In genomic region chr15:66702035-66702769, GRCh38 we compare ENCODE assay signal across 8 cellular contexts. TPM values are rescaled to one million over a fixed set of nuclear protein-coding genes. Genes with fewer than 3 reads are reported as not detected.
A peak's percentile ranks its signal among the peaks of the same experiment; 100 is the strongest.
DNase-seq lines count a peak whose midpoint lies in the region; ATAC-seq and TF ChIP-seq lines count a peak whose summit lies in the region.

TSS of gene SMAD6 (plus strand) at chr15:66702236. CDS start at chr15:66703259, 1,023 bp downstream.

- H3K27ac ChIP-seq in HL-60 (replicated peaks) (peak within 1 kb of the TSS; percentile 61), dorsolateral prefrontal cortex (peak within 1 kb of the TSS in 49 of 59 donors; percentile 4 to 84 (median 63)), liver (ENCODE audit: low read depth in 1 of 2, low read length in 2 of 2) (peak within 1 kb of the TSS; percentile 76 to 91)

- intact Hi-C loops in activated CD4-positive, alpha-beta memory T cell treated with anti-CD3 and anti-CD28 coated beads for 36 hours (cut with micrococcal nuclease), result no loop called here
- intact Hi-C loops in dorsolateral prefrontal cortex (cut with DNase I), result loop anchor here in 1 of 2 donors (10.0 kb wide), 1 partner anchor 143 kb away; no protein-coding TSS in a partner anchor

- under 1% methylated on average over 53 of the region's 53 CpGs for WGBS in liver

- no peak for TF ChIP-seq CTCF in HL-60 (IDR thresholded peaks at IDR 0.05; ENCODE audit: insufficient read depth, low read length)
- no peak for TF ChIP-seq CTCF in dorsolateral prefrontal cortex (IDR thresholded peaks at IDR 0.05 in 54 of 56, conservative IDR thresholded peaks at IDR 0.05 in 2 of 56; ENCODE audit: low read depth in 1 of 56, partially characterized antibody in 56 of 56)
- no peak for TF ChIP-seq CTCF in liver (IDR thresholded peaks at IDR 0.05; ENCODE audit: low read depth, low read length, missing input control)

- no peaks in the 10 kb centered on the region for H3K36me3 Mint-ChIP-seq in activated CD4-positive, alpha-beta memory T cell treated with anti-CD3 and anti-CD28 coated beads for 36 hours

- peaks cover 19% of the 10 kb centered on the region for H3K27me3 Mint-ChIP-seq in activated CD4-positive, alpha-beta memory T cell treated with anti-CD3 and anti-CD28 coated beads for 36 hours

- peaks cover 3 to 55% (median 40%) of the 10 kb centered on the region in 4 donors for H3K4me1 ChIP-seq in liver (ENCODE audit: control insufficient read depth in 4 of 4, insufficient read depth in 4 of 4, low read length in 3 of 4)

- H3K9me3 ChIP-seq in liver (ENCODE audit: control insufficient read depth in 4 of 4, low read length in 3 of 4), result no peaks in the 10 kb centered on the region

- H3K4me3 ChIP-seq in HL-60 (replicated peaks; ENCODE audit: insufficient read depth, low read length) (peak within 1 kb of the TSS; percentile 62), dorsolateral prefrontal cortex (peak within 1 kb of the TSS; percentile 36 to 78 (median 62)), liver (ENCODE audit: low read depth in 1 of 3, low read length in 3 of 3) (peak within 1 kb of the TSS; percentile 60 to 86 (median 72))

- H3K27ac Mint-ChIP-seq in activated CD4-positive, alpha-beta memory T cell treated with anti-CD3 and anti-CD28 coated beads for 36 hours, result peak within 1 kb of the TSS; percentile 48

- DNase-seq in Daoy (ENCODE audit: low read depth) (peak; percentile 97), HL-60 (ENCODE audit: low read depth in 1 of 2, low spot score in 1 of 2) (peak; percentile 93 to 99), NCI-H82 treated with DMSO at 0.1 percent for 48 hours (lab: John Stamatoyannopoulos, UW; ENCODE audit: unreplicated experiment) (peak; percentile 94), dorsolateral prefrontal cortex (peak; percentile 21 to 82 (median 71))
- peak; percentile 87 for DNase-seq in activated CD4-positive, alpha-beta memory T cell treated with anti-CD3 and anti-CD28 coated beads for 36 hours
- DNase-seq in stimulated activated CD4-positive, alpha-beta T cell treated with anti-CD3 and anti-CD28 coated beads, Interleukin-2, amount 100 ng/mL, for 4 hours (ENCODE audit: low read depth), result peak; percentile 44

- peaks cover 17% of the 10 kb centered on the region for H3K4me1 Mint-ChIP-seq in activated CD4-positive, alpha-beta memory T cell treated with anti-CD3 and anti-CD28 coated beads for 36 hours (ENCODE audit: low read depth)

- POLR2A ChIA-PET in activated CD4-positive, alpha-beta memory T cell treated with anti-CD3 and anti-CD28 coated beads for 36 hours (lab: Charles Lee), result no interaction called here

- H3K9me3 Mint-ChIP-seq in activated CD4-positive, alpha-beta memory T cell treated with anti-CD3 and anti-CD28 coated beads for 36 hours, result no peaks in the 10 kb centered on the region

- TF ChIP-seq RAD21 in liver (IDR thresholded peaks at IDR 0.05), result no peak

- no peak for ATAC-seq in HG03139 (IDR thresholded peaks at IDR 0.05; ENCODE audit: unreplicated experiment)

- CTCF ChIA-PET in activated CD4-positive, alpha-beta memory T cell treated with anti-CD3 and anti-CD28 coated beads for 36 hours (lab: Charles Lee), result interaction anchor here (1.6 to 2.2 kb wide), 2 partner anchors 83 to 149 kb away, joined by 8 to 9 read pairs; no protein-coding TSS in a partner anchor

- H3K4me3 Mint-ChIP-seq in activated CD4-positive, alpha-beta memory T cell treated with anti-CD3 and anti-CD28 coated beads for 36 hours, result peak within 1 kb of the TSS; percentile 76

- H3K27me3 ChIP-seq in HL-60 (ENCODE audit: insufficient read depth, poor library complexity, severe bottlenecking) (no peaks in the 10 kb centered on the region), dorsolateral prefrontal cortex (peaks cover 0 to 30% (median 10%) of the 10 kb centered on the region in 45 donors), liver (ENCODE audit: control insufficient read depth in 4 of 4, insufficient read depth in 4 of 4, low read length in 3 of 4) (no peaks in the 10 kb centered on the region)

- no peaks in the 10 kb centered on the region for H3K36me3 ChIP-seq in liver (ENCODE audit: control insufficient read depth in 4 of 4, insufficient read depth in 3 of 4, low read depth in 1 of 4, low read length in 3 of 4)

- H3K9ac ChIP-seq in liver (ENCODE audit: low read depth in 1 of 2, low read length in 2 of 2), result peak within 1 kb of the TSS; percentile 43 to 72

TF ChIP-seq in liver, 16 proteins besides CTCF, POLR2A, EP300 and RAD21:
- TF ChIP-seq ATF3 (IDR thresholded peaks at IDR 0.05) (no peak), HNF4A (conservative IDR thresholded peaks at IDR 0.05) (peak; percentile 3 to 4), FOXA2 (IDR thresholded peaks at IDR 0.05) (no peak), TAF1 (conservative IDR thresholded peaks at IDR 0.05) (peak; percentile 44), RXRA (IDR thresholded peaks at IDR 0.05) (peak; percentile 13 to 48), SP1 (IDR thresholded peaks at IDR 0.05) (peak; percentile 25), ZBTB33 (IDR thresholded peaks at IDR 0.05) (peak; percentile 23), REST (IDR thresholded peaks at IDR 0.05) (peak; percentile 56), JUND (IDR thresholded peaks at IDR 0.05) (peak in 1 of 2 donors; percentile 40), FOXA1 (IDR thresholded peaks at IDR 0.05) (no peak), GABPA (IDR thresholded peaks at IDR 0.05 in 1 of 2, conservative IDR thresholded peaks at IDR 0.05 in 1 of 2) (no peak), MAX (IDR thresholded peaks at IDR 0.05) (peak; percentile 27), HNF4G (IDR thresholded peaks at IDR 0.05) (no peak), YY1 (IDR thresholded peaks at IDR 0.05) (no peak), NR2F2 (IDR thresholded peaks at IDR 0.05) (peak; percentile 6), EGR1 (IDR thresholded peaks at IDR 0.05; ENCODE audit: low read depth in 2 of 2) (no peak)

RNA-seq across cellular contexts. Expression of gene SMAD6, which starts in this region (rescaled TPM):
- 9.0 and 12.2 TPM in 2 replicates for total RNA-seq in Daoy (2014; rRNA removed; shearing (Covaris generic))
- under 1 TPM; 0.07 to 0.24 TPM for total RNA-seq in activated CD4-positive, alpha-beta memory T cell treated with anti-CD3 and anti-CD28 coated beads for 36 hours
- total RNA-seq in dorsolateral prefrontal cortex (10 to 100 TPM in 55 of 120 experiments, 1 to 10 TPM in 65; 2.4 to 31.5 (median 9.5) TPM), liver (10 to 100 TPM; 14.1 to 15.1 TPM)
- polyA plus RNA-seq in liver, result 1 to 10 TPM; 1.2 to 7.9 TPM

Comparison
In these comparisons a context has a peak if more than half of its experiments do, and no peak if none do; other contexts are left out.
1. Peak in DNase-seq in activated CD4-positive, alpha-beta memory T cell treated with anti-CD3 and anti-CD28 coated beads for 36 hours; RNA of the gene not detected or under 1 TPM.
2. DNase-seq: peak in every context shown above with its lines; median percentile 97 in Daoy; 96 in HL-60; 94 in NCI-H82 treated with DMSO at 0.1 percent for 48 hours; 87 in activated CD4-positive, alpha-beta memory T cell treated with anti-CD3 and anti-CD28 coated beads for 36 hours; 71 in dorsolateral prefrontal cortex; 44 in stimulated activated CD4-positive, alpha-beta T cell treated with anti-CD3 and anti-CD28 coated beads, Interleukin-2, amount 100 ng/mL, for 4 hours.